ENCODE assay signal across 8 cellular contexts in genomic region chr9:127980706-127981558, GRCh38. TPM values are rescaled to one million over a fixed set of nuclear protein-coding genes. Genes with fewer than 3 reads are reported as not detected.
DNase-seq lines count a peak whose midpoint lies in the region; ATAC-seq lines count a peak whose summit lies in the region.

EEIG1 (minus strand) TSS chr9:127980989; CDS start chr9:127980137, 852 bp downstream.

- peak within 1 kb of the TSS; percentile 90 to 99 (median 94) for H3K27ac Mint-ChIP-seq in CD8-positive, alpha-beta memory T cell

- POLR2A ChIA-PET in CD8-positive, alpha-beta memory T cell (lab: Charles Lee) = interaction anchor here (0.5 to 3.6 kb wide), 15 partner anchors 9 to 99 kb away, joined by 3 to 29 read pairs (median 4); partner anchors contain the start of genes NAIF1 and SLC25A25

- H3K27ac ChIP-seq in CD8-positive, alpha-beta memory T cell (ENCODE audit: low read depth, low read length) = peak within 1 kb of the TSS; percentile 68
- H3K27ac ChIP-seq in ectodermal cell (ENCODE audit: insufficient read depth, low read depth, low read length, poor library complexity, severe bottlenecking) = peak within 1 kb of the TSS; percentile 94

- peaks cover 12% of the 10 kb centered on the region for H3K36me3 ChIP-seq in CD8-positive, alpha-beta memory T cell (ENCODE audit: insufficient read depth, low read length)
- H3K36me3 ChIP-seq in ectodermal cell (ENCODE audit: control insufficient read depth, insufficient read depth, low read length) = no peaks in the 10 kb centered on the region

- no peaks in the 10 kb centered on the region for H3K27me3 Mint-ChIP-seq in CD8-positive, alpha-beta memory T cell

- H3K27me3 ChIP-seq in CD8-positive, alpha-beta memory T cell (ENCODE audit: insufficient read depth, low read length, poor library complexity, severe bottlenecking) = no peaks in the 10 kb centered on the region
- H3K27me3 ChIP-seq in ectodermal cell (ENCODE audit: control insufficient read depth, insufficient read depth, low read length, poor library complexity, severe bottlenecking) = no peaks in the 10 kb centered on the region

- peaks cover 37 to 53% (median 41%) of the 10 kb centered on the region in 3 donors for H3K4me1 Mint-ChIP-seq in CD8-positive, alpha-beta memory T cell

- peak; percentile 69 for ATAC-seq in GM19467 (IDR thresholded peaks at IDR 0.05; ENCODE audit: unreplicated experiment)

- peak; percentile 96 to 99 (median 97) for DNase-seq in CD8-positive, alpha-beta memory T cell
- peak; percentile 49 for DNase-seq in HS-5 (ENCODE audit: low read depth)
- DNase-seq in NK-92 treated with Interleukin-12 subunit alpha and Interleukin-12 subunit beta, amount 100 ng/mL, for 24 hours (lab: John Stamatoyannopoulos, UW) = peak; percentile 86
- DNase-seq in activated CD8-positive, alpha-beta memory T cell treated with anti-CD3 and anti-CD28 coated beads for 1 hour (ENCODE audit: extremely low read depth in 1 of 2, low read depth in 1 of 2) = peak; percentile 85 to 96
- peak; percentile 90 to 93 for DNase-seq in lung microvascular endothelial cell (ENCODE audit: low read depth in 2 of 2)
- DNase-seq in stimulated activated CD4-positive, alpha-beta T cell treated with anti-CD3 and anti-CD28 coated beads, TNF-alpha, amount 100 ng/mL, for 24 hours (ENCODE audit: low read depth in 3 of 3) = peak; percentile 95 to 98 (median 98)

- H3K4me3 ChIP-seq in CD8-positive, alpha-beta memory T cell (ENCODE audit: low read length) = peak within 1 kb of the TSS; percentile 98
- H3K4me3 ChIP-seq in ectodermal cell (ENCODE audit: insufficient read depth, low read depth, low read length) = peak within 1 kb of the TSS; percentile 84

- H3K9me3 ChIP-seq in CD8-positive, alpha-beta memory T cell (ENCODE audit: low read length) = no peaks in the 10 kb centered on the region
- no peaks in the 10 kb centered on the region for H3K9me3 ChIP-seq in ectodermal cell (ENCODE audit: control insufficient read depth, low read length)

- H3K36me3 Mint-ChIP-seq in CD8-positive, alpha-beta memory T cell = peaks cover 0 to 40% (median 0%) of the 10 kb centered on the region in 3 donors

- CTCF ChIA-PET in CD8-positive, alpha-beta memory T cell (lab: Charles Lee) = interaction anchor here (0.7 to 13.0 kb wide), 13 partner anchors 8 to 137 kb away, joined by 3 to 186 read pairs (median 5); partner anchors contain the start of genes NAIF1 and SLC25A25

- peak within 1 kb of the TSS; percentile 95 to 99 (median 97) for H3K4me3 Mint-ChIP-seq in CD8-positive, alpha-beta memory T cell

- 2% methylated on average over 93 of the region's 93 CpGs for WGBS in ectodermal cell, 2 experiments

- H3K9me3 Mint-ChIP-seq in CD8-positive, alpha-beta memory T cell = no peaks in the 10 kb centered on the region

- H3K4me1 ChIP-seq in CD8-positive, alpha-beta memory T cell (ENCODE audit: insufficient read depth, low read length) = peaks cover 48% of the 10 kb centered on the region
- peaks cover 27% of the 10 kb centered on the region for H3K4me1 ChIP-seq in ectodermal cell (ENCODE audit: control insufficient read depth, insufficient read depth, low read length)

RNA-seq across cellular contexts. Expression of gene EEIG1, which starts in this region (rescaled TPM):
- 10 to 100 TPM; 82.2 to 93.3 TPM for total RNA-seq in CD8-positive, alpha-beta memory T cell
- polyA plus RNA-seq in CD8-positive, alpha-beta memory T cell = 167 TPM
- 24.3 TPM for polyA plus RNA-seq in ectodermal cell (2013, experiment 1 of 4)
- 21.6 TPM for polyA plus RNA-seq in ectodermal cell (2013, experiment 2 of 4)
- 16.7 TPM for polyA plus RNA-seq in ectodermal cell (2013, experiment 3 of 4)
- polyA plus RNA-seq in ectodermal cell (2013, experiment 4 of 4) = 19.1 TPM
- 10.2 and 24.2 TPM in 2 replicates for total RNA-seq in lung microvascular endothelial cell

Comparison
In these comparisons a context has a peak if more than half of its experiments do, and no peak if none do; other contexts are left out.
1. Peak in every context shown above with its lines: DNase-seq, ATAC-seq, H3K4me3 ChIP-seq and H3K27ac ChIP-seq.